In genomic region chr21:25176637-25177412, GRCh38 we compare ENCODE assay signal across 12 cellular contexts.
A peak's percentile ranks its signal among the peaks of the same experiment; 100 is the strongest.
DNase-seq lines count a peak whose midpoint lies in the region; ATAC-seq, FAIRE-seq and TF ChIP-seq lines count a peak whose summit lies in the region.
"Had no signal": no experiment of that assay in that cellular context is flagged by ENCODE, and none has a peak within 500 bp of the region (broad histone marks: within the 10 kb centered on the region; RNA-seq: fewer than 3 reads in every experiment).

No MANE protein-coding gene starts in this region.

- H3K27ac Mint-ChIP-seq in activated naive CD8-positive, alpha-beta T cell treated with anti-CD3 and anti-CD28 coated beads for 36 hours = peak overlapping the region; percentile 36
- no peak overlapping the region for H3K27ac Mint-ChIP-seq in CD4-positive, alpha-beta T cell

- H3K4me1 Mint-ChIP-seq in activated naive CD8-positive, alpha-beta T cell treated with anti-CD3 and anti-CD28 coated beads for 36 hours = no peaks in the 10 kb centered on the region
- no peaks in the 10 kb centered on the region for H3K4me1 Mint-ChIP-seq in CD4-positive, alpha-beta T cell (ENCODE audit: low read depth)

- POLR2A ChIA-PET in CD4-positive, alpha-beta T cell (lab: Charles Lee) = no interaction called here

- no peaks in the 10 kb centered on the region for H3K36me3 Mint-ChIP-seq in activated naive CD8-positive, alpha-beta T cell treated with anti-CD3 and anti-CD28 coated beads for 36 hours
- H3K36me3 Mint-ChIP-seq in CD4-positive, alpha-beta T cell (ENCODE audit: low read depth) = no peaks in the 10 kb centered on the region

- intact Hi-C loops in CD4-positive, alpha-beta T cell (cut with DNase I, micrococcal nuclease) = no loop called here
- intact Hi-C loops in breast epithelium (cut with DNase I; ENCODE audit: low total_unique reads) = no loop called here

- peak; percentile 17 for DNase-seq in GM18507 (ENCODE audit: extremely low spot score, insufficient read length, low read depth)
- no peak for DNase-seq in activated naive CD8-positive, alpha-beta T cell treated with anti-CD3 and anti-CD28 coated beads for 36 hours
- DNase-seq in CD4-positive, alpha-beta T cell = no peak
- no peak for DNase-seq in D721Med (ENCODE audit: insufficient read length, low spot score)
- DNase-seq in breast epithelium (ENCODE audit: low spot score in 2 of 2) = no peak
- DNase-seq in OCI-M2 (lab: John Stamatoyannopoulos, UW; ENCODE audit: unreplicated experiment) = no peak
- DNase-seq: DMS153, lower lobe of right lung, Right ventricle myocardium superior had no signal

- no peaks in the 10 kb centered on the region for H3K27me3 Mint-ChIP-seq in activated naive CD8-positive, alpha-beta T cell treated with anti-CD3 and anti-CD28 coated beads for 36 hours
- H3K27me3 Mint-ChIP-seq in CD4-positive, alpha-beta T cell = no peaks in the 10 kb centered on the region

- peak; percentile 97 for FAIRE-seq in GM18507 (lab: Jason Lieb, UNC)
- no peak for FAIRE-seq in D721Med (lab: Jason Lieb, UNC)
- FAIRE-seq: endometrium had no signal

- H3K36me3 ChIP-seq in breast epithelium = no peaks in the 10 kb centered on the region
- H3K36me3 ChIP-seq: lower lobe of right lung had no signal

- no peak overlapping the region for H3K4me3 ChIP-seq in breast epithelium
- H3K4me3 ChIP-seq: lower lobe of right lung had no signal

- H3K27ac ChIP-seq in CD4-positive, alpha-beta T cell (ENCODE audit: low read depth, low read length) = no peak overlapping the region
- no peak overlapping the region for H3K27ac ChIP-seq in breast epithelium
- H3K27ac ChIP-seq: lower lobe of right lung had no signal

- H3K9me3 ChIP-seq in CD4-positive, alpha-beta T cell (ENCODE audit: control insufficient read depth, low read length) = no peaks in the 10 kb centered on the region
- H3K9me3 ChIP-seq in breast epithelium = no peaks in the 10 kb centered on the region
- H3K9me3 ChIP-seq: lower lobe of right lung had no signal

- H3K4me3 Mint-ChIP-seq in activated naive CD8-positive, alpha-beta T cell treated with anti-CD3 and anti-CD28 coated beads for 36 hours = no peak overlapping the region
- H3K4me3 Mint-ChIP-seq in CD4-positive, alpha-beta T cell = no peak overlapping the region

- no peaks in the 10 kb centered on the region for H3K4me1 ChIP-seq in breast epithelium
- H3K4me1 ChIP-seq: lower lobe of right lung had no signal

- no peak for TF ChIP-seq CTCF in CD4-positive, alpha-beta T cell (IDR thresholded peaks at IDR 0.05)
- no peak for TF ChIP-seq CTCF in D721Med (IDR thresholded peaks at IDR 0.05; ENCODE audit: insufficient read depth, missing control alignments)
- no peak for TF ChIP-seq CTCF in breast epithelium (IDR thresholded peaks at IDR 0.05)

- ATAC-seq in GM21528 (IDR thresholded peaks at IDR 0.05; ENCODE audit: low FRiP score, unreplicated experiment) (peak; percentile 89), HG03342 (IDR thresholded peaks at IDR 0.05; ENCODE audit: unreplicated experiment) (peak; percentile 92)
- ATAC-seq in CD4-positive, alpha-beta T cell (ENCODE audit: poor library complexity) = no peak
- ATAC-seq: lower lobe of right lung had no signal

- CTCF ChIA-PET in CD4-positive, alpha-beta T cell (lab: Charles Lee) = no interaction called here

- no peaks in the 10 kb centered on the region for H3K9me3 Mint-ChIP-seq in activated naive CD8-positive, alpha-beta T cell treated with anti-CD3 and anti-CD28 coated beads for 36 hours
- no peaks in the 10 kb centered on the region for H3K9me3 Mint-ChIP-seq in CD4-positive, alpha-beta T cell

- TF ChIP-seq POLR2A in breast epithelium (IDR thresholded peaks at IDR 0.05) = no peak

- H3K27me3 ChIP-seq in CD4-positive, alpha-beta T cell (ENCODE audit: control insufficient read depth, insufficient read depth, low read length) = no peaks in the 10 kb centered on the region
- H3K27me3 ChIP-seq in breast epithelium = no peaks in the 10 kb centered on the region
